8 cellular contexts compared by ENCODE assay signal in genomic region chr17:79010304-79010646, GRCh38. TPM values are rescaled to one million over a fixed set of nuclear protein-coding genes. Genes with fewer than 3 reads are reported as not detected.
DNase-seq lines count a peak whose midpoint lies in the region; ATAC-seq and TF ChIP-seq lines count a peak whose summit lies in the region.

No MANE protein-coding gene starts in this region.

- H2AFZ ChIP-seq in OCI-LY3 (ENCODE audit: low read depth, low read length), result peak overlapping the region; percentile 95; the same call in 1 of the 2 replicates

- H3K27ac Mint-ChIP-seq in endothelial cell (ENCODE audit: unreplicated experiment) (peak overlapping the region; percentile 1), neural crest cell (ENCODE audit: unreplicated experiment) (no peak overlapping the region)

- peaks cover 35% of the 10 kb centered on the region for H3K4me1 Mint-ChIP-seq in endothelial cell (ENCODE audit: unreplicated experiment)
- H3K4me1 Mint-ChIP-seq in neural crest cell, result peaks cover 32% of the 10 kb centered on the region

- ATAC-seq in HG03457 (IDR thresholded peaks at IDR 0.05; ENCODE audit: unreplicated experiment), result no peak

- H3K36me3 Mint-ChIP-seq in endothelial cell (ENCODE audit: low read depth, unreplicated experiment) (peaks cover 14% of the 10 kb centered on the region), neural crest cell (ENCODE audit: low read depth) (peaks cover 3% of the 10 kb centered on the region)

- H4K20me1 ChIP-seq in BLaER1 (peaks cover 40% of the 10 kb centered on the region), OCI-LY3 (ENCODE audit: insufficient read depth, low read length) (peaks cover 22% of the 10 kb centered on the region)

- no peak for DNase-seq in endothelial cell (ENCODE audit: low spot score)
- no peak for DNase-seq in neural crest cell (ENCODE audit: low read depth, low spot score)
- DNase-seq in COR-L47 (lab: John Stamatoyannopoulos, UW), result no peak
- no peak for DNase-seq in NCI-H146 (lab: John Stamatoyannopoulos, UW)
- no peak for DNase-seq in nucleus accumbens (lab: John Stamatoyannopoulos, UW)

- H3K9me3 ChIP-seq in BLaER1 (peaks cover 25% of the 10 kb centered on the region), OCI-LY3 (ENCODE audit: insufficient read depth, low read length) (peaks cover 19% of the 10 kb centered on the region)

- peaks cover 46% of the 10 kb centered on the region for H3K79me2 ChIP-seq in OCI-LY3 (ENCODE audit: low read length)

- H3K4me3 ChIP-seq in BLaER1, result peak overlapping the region; percentile 93
- H3K4me3 ChIP-seq in OCI-LY3 (ENCODE audit: low read length), result peak overlapping the region; percentile 98

- no peaks in the 10 kb centered on the region for H3K9me3 Mint-ChIP-seq in endothelial cell (ENCODE audit: unreplicated experiment)
- H3K9me3 Mint-ChIP-seq in neural crest cell, result peaks cover 11% of the 10 kb centered on the region

- H3K4me3 Mint-ChIP-seq in endothelial cell (ENCODE audit: unreplicated experiment) (peak overlapping the region; percentile 87), neural crest cell (peak overlapping the region; percentile 88)

- H3K4me2 ChIP-seq in BLaER1 (peak overlapping the region; percentile 97), OCI-LY3 (ENCODE audit: low read length) (peak overlapping the region; percentile 93)

- H3K36me3 ChIP-seq in BLaER1 (peaks cover 19% of the 10 kb centered on the region; the same call in 1 of the 2 replicates), OCI-LY3 (replicated peaks; ENCODE audit: low read depth, low read length) (peaks cover 4% of the 10 kb centered on the region)

- peaks cover 48% of the 10 kb centered on the region for H3K4me1 ChIP-seq in BLaER1
- peaks cover 13% of the 10 kb centered on the region for H3K4me1 ChIP-seq in OCI-LY3 (ENCODE audit: low read length)

- no peak for TF ChIP-seq CTCF in OCI-LY3 (IDR thresholded peaks at IDR 0.05; ENCODE audit: low read depth, low read length)
- TF ChIP-seq CTCF in endothelial cell (IDR thresholded peaks at IDR 0.05; ENCODE audit: unreplicated experiment), result no peak
- TF ChIP-seq CTCF in neural crest cell (conservative IDR thresholded peaks at IDR 0.05), result no peak

- H3K27ac ChIP-seq in BLaER1, result peak overlapping the region; percentile 94
- peak overlapping the region; percentile 42; the same call in 1 of the 2 replicates for H3K27ac ChIP-seq in OCI-LY3 (ENCODE audit: low read length)

- H3K27me3 ChIP-seq in BLaER1, result no peaks in the 10 kb centered on the region
- peaks cover 3% of the 10 kb centered on the region; the same call in 1 of the 2 replicates for H3K27me3 ChIP-seq in OCI-LY3 (ENCODE audit: low read depth, low read length)

- H3K27me3 Mint-ChIP-seq in endothelial cell (ENCODE audit: unreplicated experiment), result peaks cover 7% of the 10 kb centered on the region
- no peaks in the 10 kb centered on the region for H3K27me3 Mint-ChIP-seq in neural crest cell (ENCODE audit: low read depth)

- H3K9ac ChIP-seq in BLaER1 (peak overlapping the region; percentile 94), OCI-LY3 (ENCODE audit: low read length) (peak overlapping the region; percentile 98)

RNA-seq across cellular contexts. Expression of gene CANT1, which starts 0.7 kb away (rescaled TPM):
- 81.6 TPM for total RNA-seq in endothelial cell (ENCODE audit: unreplicated experiment)
- total RNA-seq in neural crest cell, result 62.1 and 63.8 TPM in 2 replicates

RNA-seq across cellular contexts. Expression of gene C1QTNF1, which starts 13.7 kb away (rescaled TPM):
- 0.26 TPM for total RNA-seq in endothelial cell (ENCODE audit: unreplicated experiment)
- 0.89 and 1.0 TPM in 2 replicates for total RNA-seq in neural crest cell

RNA-seq across cellular contexts. Expression of gene LGALS3BP, which starts 30.6 kb away (rescaled TPM):
- 12.6 TPM for total RNA-seq in endothelial cell (ENCODE audit: unreplicated experiment)
- total RNA-seq in neural crest cell, result 21.7 and 24.3 TPM in 2 replicates
